ENCODE assay signal across 18 cellular contexts in the genomic region with DNA sequence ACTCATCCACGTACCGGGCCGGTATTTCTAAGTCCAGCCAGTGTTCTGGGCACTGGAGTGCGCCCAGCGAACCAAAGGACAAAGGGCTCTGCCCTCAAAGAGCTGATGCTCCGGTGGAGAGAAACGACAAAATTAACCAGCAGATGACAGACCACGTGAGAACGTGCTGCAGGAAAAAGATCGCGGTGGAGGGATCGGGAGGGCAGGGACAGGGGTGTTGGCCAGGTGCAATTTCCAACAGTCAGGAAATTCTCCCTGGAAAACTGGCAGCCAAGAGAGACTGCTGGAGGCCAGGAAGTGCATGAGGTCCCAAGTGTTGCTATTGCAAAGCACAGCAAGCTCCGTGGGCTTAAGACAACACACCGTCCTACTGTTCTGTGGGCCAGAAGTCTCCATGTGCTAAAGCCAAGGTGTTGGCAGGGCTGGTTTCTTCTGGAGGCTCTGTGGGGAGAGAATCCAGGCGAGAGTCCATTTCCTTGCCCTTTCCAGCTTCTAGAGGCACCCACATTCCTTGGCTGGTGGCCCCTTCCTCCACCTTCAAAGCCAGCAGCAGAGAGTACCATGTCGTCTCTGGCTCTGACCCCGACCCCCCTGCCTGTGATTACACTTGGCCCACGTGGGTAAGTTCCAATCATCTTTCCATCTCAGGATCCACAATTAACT. TPM values are rescaled to one million over a fixed set of nuclear protein-coding genes. Genes with fewer than 3 reads are reported as not detected.
DNase-seq lines count a peak whose midpoint lies in the region; ATAC-seq, FAIRE-seq and TF ChIP-seq lines count a peak whose summit lies in the region.
"Had no signal": no experiment of that assay in that cellular context is flagged by ENCODE, and none has a peak within 500 bp of the region (broad histone marks: within the 10 kb centered on the region; RNA-seq: fewer than 3 reads in every experiment).

No MANE protein-coding gene starts in this region.

- no peak overlapping the region for H3K4me3 ChIP-seq in IMR-90 (ENCODE audit: insufficient read depth, low read depth, low read length)
- H3K4me3 ChIP-seq in colonic mucosa, result no peak overlapping the region
- no peak overlapping the region for H3K4me3 ChIP-seq in mucosa of descending colon
- H3K4me3 ChIP-seq: BLaER1 treated with 17β-estradiol and CSF1 and Interleukin-3, amounts not matched to agents 10 nM and 100 nM; PC-9 had no signal

- H4K5ac ChIP-seq in IMR-90 (ENCODE audit: low read depth, low read length), result no peak overlapping the region

- no peak overlapping the region for H3K18ac ChIP-seq in IMR-90 (ENCODE audit: low read depth, low read length)

- H3K4me1 ChIP-seq in IMR-90 (ENCODE audit: control insufficient read depth, insufficient read depth, low read length), result peaks cover 6% of the 10 kb centered on the region
- no peaks in the 10 kb centered on the region for H3K4me1 ChIP-seq in colonic mucosa
- peaks cover 16% of the 10 kb centered on the region for H3K4me1 ChIP-seq in mucosa of descending colon (ENCODE audit: low read depth)

- H4K8ac ChIP-seq in IMR-90 (ENCODE audit: low read depth in 2 of 2, low read length in 2 of 2), result no peak overlapping the region

- dilution Hi-C loops in IMR-90 (cut with HindIII; ENCODE audit: low sequenced_read_pairs, unreplicated experiment), result no loop called here

- H3K27ac ChIP-seq in IMR-90 (ENCODE audit: insufficient read depth, low read length) (no peak overlapping the region), colonic mucosa (no peak overlapping the region)
- H3K27ac ChIP-seq: 22Rv1; BLaER1 treated with 17β-estradiol and CSF1 and Interleukin-3, amounts not matched to agents 10 nM and 100 nM; PC-9 had no signal

- H3K56ac ChIP-seq in IMR-90 (ENCODE audit: extremely low read depth, insufficient read depth, low read length), result no peak overlapping the region

- BruUV-seq in IMR-90 (replicated peaks; lab: Mats Ljungman, UMichigan), result no TSS peak

- TF ChIP-seq CTCF in IMR-90 (conservative IDR thresholded peaks at IDR 0.05; ENCODE audit: low read depth, low read length), result no peak
- TF ChIP-seq CTCF in colonic mucosa (IDR thresholded peaks at IDR 0.05), result no peak
- no peak for TF ChIP-seq CTCF in mucosa of descending colon (IDR thresholded peaks at IDR 0.05)
- TF ChIP-seq CTCF in D721Med (IDR thresholded peaks at IDR 0.05; ENCODE audit: insufficient read depth, missing control alignments), result no peak

- H3K36me3 ChIP-seq in IMR-90 (ENCODE audit: control insufficient read depth, insufficient read depth, low read length) (peaks cover 9% of the 10 kb centered on the region; the same call in 1 of the 2 replicates), colonic mucosa (no peaks in the 10 kb centered on the region), mucosa of descending colon (ENCODE audit: low read depth) (no peaks in the 10 kb centered on the region)

- H3K27me3 ChIP-seq in IMR-90 (ENCODE audit: control insufficient read depth, insufficient read depth, low read length) (no peaks in the 10 kb centered on the region), colonic mucosa (no peaks in the 10 kb centered on the region)

- H2AK5ac ChIP-seq in IMR-90 (ENCODE audit: low read depth, low read length), result 0 out of 2 replicates have a peak overlapping the region, but pooled peaks have one; percentile 1

- H3K9me3 ChIP-seq in IMR-90 (ENCODE audit: control insufficient read depth, insufficient read depth, low read length) (peaks cover 5% of the 10 kb centered on the region; the same call in 1 of the 2 replicates), colonic mucosa (no peaks in the 10 kb centered on the region), mucosa of descending colon (no peaks in the 10 kb centered on the region)
- H3K9me3 ChIP-seq: BLaER1 treated with 17β-estradiol and CSF1 and Interleukin-3, amounts not matched to agents 10 nM and 100 nM had no signal

- H4K20me1 ChIP-seq in IMR-90 (ENCODE audit: insufficient read depth, low read length), result peaks cover 3% of the 10 kb centered on the region

- peak; percentile 34 for DNase-seq in DMS53 (lab: John Stamatoyannopoulos, UW)
- DNase-seq in DMS53 treated with DMSO at 0.1 percent for 48 hours (lab: John Stamatoyannopoulos, UW; ENCODE audit: unreplicated experiment), result no peak
- no peak for DNase-seq in IMR-90
- peak; percentile 63 for DNase-seq in colonic mucosa
- DNase-seq in mucosa of descending colon, result peak in 2 of 3 donors; percentile 38 to 50
- DNase-seq in EL, result no peak
- DNase-seq in D721Med (ENCODE audit: insufficient read length, low spot score), result no peak
- no peak for DNase-seq in AG08395 (ENCODE audit: low spot score)
- DNase-seq: DMS79 treated with DMSO at 0.1 percent for 48 hours, GDM1, NCI-H1048, NCI-H187 treated with DMSO at 0.1 percent for 48 hours, NCI-H510A treated with DMSO at 0.1 percent for 48 hours, PC-9 had no signal

- H3K9ac ChIP-seq in IMR-90 (ENCODE audit: low read depth, low read length) (no peak overlapping the region), colonic mucosa (ENCODE audit: low read depth in 2 of 2, low read length in 2 of 2) (no peak overlapping the region)
- H3K9ac ChIP-seq: BLaER1 treated with 17β-estradiol and CSF1 and Interleukin-3, amounts not matched to agents 10 nM and 100 nM had no signal

- no peak overlapping the region for H3K4ac ChIP-seq in IMR-90 (ENCODE audit: low read depth, low read length)

- in situ Hi-C loops in IMR-90 (cut with MboI; ENCODE audit: low sequenced_read_pairs), result no loop called here

- H4K91ac ChIP-seq in IMR-90 (ENCODE audit: insufficient read depth, low read depth, low read length), result no peak overlapping the region

- 78% methylated on average over 14 of the region's 18 CpGs; no CpG with 5 or more reads in 1 of the 2 experiments for WGBS in IMR-90 (ENCODE audit: extremely low coverage in 2 of 2, insufficient read length in 1 of 2), 2 experiments

- no peak overlapping the region for H2BK120ac ChIP-seq in IMR-90 (ENCODE audit: low read depth, low read length)

- no peak overlapping the region for H3K4me2 ChIP-seq in IMR-90 (ENCODE audit: low read depth, low read length)
- H3K4me2 ChIP-seq: PC-9 had no signal

- POLR2A ChIA-PET in IMR-90 (lab: Charles Lee; ENCODE audit: unreplicated experiment), result no interaction called here

- FAIRE-seq in D721Med (lab: Jason Lieb, UNC), result no peak

- intact Hi-C loops in IMR-90 (cut with micrococcal nuclease) (no loop called here), colonic mucosa (cut with DNase I) (no loop called here), mucosa of descending colon (cut with DNase I, micrococcal nuclease) (no loop called here)

- no peaks in the 10 kb centered on the region for H3K79me1 ChIP-seq in IMR-90 (ENCODE audit: low read depth in 1 of 2, low read length in 2 of 2)

- no peak overlapping the region for H2BK20ac ChIP-seq in IMR-90 (ENCODE audit: low read depth, low read length)

- CTCF ChIA-PET in IMR-90 (lab: Yijun Ruan, JAX), result interaction anchor here (0.6 kb wide), 1 partner anchor 110 kb away, joined by 4 read pairs; no protein-coding TSS in a partner anchor

- no peak overlapping the region for H3K23ac ChIP-seq in IMR-90 (ENCODE audit: low read depth, low read length)

- H2BK15ac ChIP-seq in IMR-90 (ENCODE audit: low read depth, low read length), result no peak overlapping the region

- peak overlapping the region; percentile 35 for H2AK9ac ChIP-seq in IMR-90 (replicated peaks; ENCODE audit: low read depth, low read length, poor library complexity)

- TF ChIP-seq RAD21 in IMR-90 (IDR thresholded peaks at IDR 0.05; ENCODE audit: low read length), result no peak

- no peak for ATAC-seq in IMR-90 (ENCODE audit: low read depth)
- peak; percentile 58 for ATAC-seq in mucosa of descending colon
- ATAC-seq: HCT116 had no signal

- no peak overlapping the region for H2AFZ ChIP-seq in IMR-90 (replicated peaks; ENCODE audit: low read length, poor library complexity)
- H2AFZ ChIP-seq: PC-9 had no signal

- no peak overlapping the region for H3K14ac ChIP-seq in IMR-90 (replicated peaks; ENCODE audit: low read depth, low read length)

- H3K9me1 ChIP-seq in IMR-90 (ENCODE audit: insufficient read depth, low read length), result no peaks in the 10 kb centered on the region

- H2BK5ac ChIP-seq in IMR-90 (ENCODE audit: low read depth, low read length, poor library complexity, severe bottlenecking), result no peak overlapping the region

- TF ChIP-seq POLR2A in IMR-90 (IDR thresholded peaks at IDR 0.05; ENCODE audit: low read depth, low read length), result no peak

TF ChIP-seq in IMR-90, 13 proteins besides CTCF, POLR2A, EP300 and RAD21 (continues in another document):
- TF ChIP-seq MAFK (IDR thresholded peaks at IDR 0.05; ENCODE audit: low read depth, low read length) (no peak), CEBPB (IDR thresholded peaks at IDR 0.05; ENCODE audit: low read depth, low read length) (no peak), NFE2L2 (IDR thresholded peaks at IDR 0.05; ENCODE audit: low read depth, low read length) (no peak)
- TF ChIP-seq, protein P1, sequence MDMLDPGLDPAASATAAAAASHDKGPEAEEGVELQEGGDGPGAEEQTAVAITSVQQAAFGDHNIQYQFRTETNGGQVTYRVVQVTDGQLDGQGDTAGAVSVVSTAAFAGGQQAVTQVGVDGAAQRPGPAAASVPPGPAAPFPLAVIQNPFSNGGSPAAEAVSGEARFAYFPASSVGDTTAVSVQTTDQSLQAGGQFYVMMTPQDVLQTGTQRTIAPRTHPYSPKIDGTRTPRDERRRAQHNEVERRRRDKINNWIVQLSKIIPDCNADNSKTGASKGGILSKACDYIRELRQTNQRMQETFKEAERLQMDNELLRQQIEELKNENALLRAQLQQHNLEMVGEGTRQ (IDR thresholded peaks at IDR 0.05; ENCODE audit: low read depth, low read length), result no peak
- TF ChIP-seq, protein P2, sequence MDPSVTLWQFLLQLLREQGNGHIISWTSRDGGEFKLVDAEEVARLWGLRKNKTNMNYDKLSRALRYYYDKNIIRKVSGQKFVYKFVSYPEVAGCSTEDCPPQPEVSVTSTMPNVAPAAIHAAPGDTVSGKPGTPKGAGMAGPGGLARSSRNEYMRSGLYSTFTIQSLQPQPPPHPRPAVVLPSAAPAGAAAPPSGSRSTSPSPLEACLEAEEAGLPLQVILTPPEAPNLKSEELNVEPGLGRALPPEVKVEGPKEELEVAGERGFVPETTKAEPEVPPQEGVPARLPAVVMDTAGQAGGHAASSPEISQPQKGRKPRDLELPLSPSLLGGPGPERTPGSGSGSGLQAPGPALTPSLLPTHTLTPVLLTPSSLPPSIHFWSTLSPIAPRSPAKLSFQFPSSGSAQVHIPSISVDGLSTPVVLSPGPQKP (IDR thresholded peaks at IDR 0.05; ENCODE audit: borderline replicate concordance, low read depth, low read length), result no peak

RNA-seq across cellular contexts. Expression of a gene that starts 21.3 kb away (rescaled TPM):
- total RNA-seq in IMR-90 (2012; rRNA removed) (0.54 and 0.83 TPM in 2 replicates), colonic mucosa (under 1 TPM in 1 of 2 donors, not detected in 1; 0.08 TPM), mucosa of descending colon (1 to 10 TPM in 1 of 3 donors, under 1 TPM in 1, not detected in 1; 0.61 to 1.3 TPM)
- 1.6 and 2.7 TPM in 2 replicates for polyA plus RNA-seq in IMR-90 (2012; rRNA removed)
- 0.93 and 1.5 TPM in 2 replicates for polyA plus RNA-seq in IMR-90 (2012; cell fraction: cytosol; rRNA removed)
- polyA plus RNA-seq in IMR-90 (2012; cell fraction: nucleus; rRNA removed; ENCODE audit: low replicate concordance), result 1.8 and 3.4 TPM in 2 replicates
- total RNA-seq: HT-29, PC-9 had no signal

RNA-seq across cellular contexts. Expression of a gene that starts 34.9 kb away (rescaled TPM):
- total RNA-seq in IMR-90 (2012; rRNA removed) (5.6 and 6.1 TPM in 2 replicates), colonic mucosa (10 to 100 TPM; 50.0 to 59.5 TPM), mucosa of descending colon (10 to 100 TPM; 23.4 to 63.7 (median 32.1) TPM)
- 82.6 and 106 TPM in 2 replicates for polyA plus RNA-seq in IMR-90 (2012; rRNA removed)
- polyA plus RNA-seq in IMR-90 (2012; cell fraction: cytosol; rRNA removed), result 56.1 and 135 TPM in 2 replicates
- polyA plus RNA-seq in IMR-90 (2012; cell fraction: nucleus; rRNA removed; ENCODE audit: low replicate concordance), result 100 and 222 TPM in 2 replicates

Comparison
In these comparisons a context has a peak if more than half of its experiments do, and no peak if none do; other contexts are left out.
1. DNase-seq: peak in DMS53 (single experiment), colonic mucosa (single experiment) and mucosa of descending colon (2 of 3); none in DMS53 treated with DMSO at 0.1 percent for 48 hours (single experiment), IMR-90 (single experiment), EL (single experiment), D721Med (single experiment) and AG08395 (single experiment).